In the genomic region with DNA sequence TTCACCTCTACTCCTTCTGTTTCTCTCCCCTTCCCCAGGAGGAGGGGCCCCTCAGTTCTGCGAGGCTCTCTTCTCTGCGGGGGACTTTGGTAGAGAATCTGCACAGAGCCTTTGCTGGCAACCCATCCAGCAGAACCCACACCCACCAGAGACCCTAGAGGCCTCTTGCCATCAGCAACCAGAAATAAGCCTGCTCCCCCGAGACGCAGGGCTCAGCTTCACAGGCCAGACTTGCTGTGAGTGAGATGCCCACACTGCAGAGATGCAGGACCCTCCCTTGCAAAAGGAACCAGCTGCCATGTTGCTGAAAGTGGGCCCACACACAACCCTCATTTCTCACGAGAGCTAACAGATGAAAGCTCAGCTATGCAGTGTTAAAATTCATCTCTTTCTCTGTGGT, we compare ENCODE assay signal across 20 cellular contexts.
DNase-seq lines count a peak whose midpoint lies in the region; ATAC-seq and TF ChIP-seq lines count a peak whose summit lies in the region.
"Had no signal": no experiment of that assay in that cellular context is flagged by ENCODE, and none has a peak within 500 bp of the region (broad histone marks: within the 10 kb centered on the region; RNA-seq: fewer than 3 reads in every experiment).

No MANE protein-coding gene starts in this region.

- TF ChIP-seq CTCF in H9 (conservative IDR thresholded peaks at IDR 0.05) (no peak), chondrocyte (IDR thresholded peaks at IDR 0.05) (no peak), nephron progenitor cell (IDR thresholded peaks at IDR 0.05) (no peak), tibial nerve (IDR thresholded peaks at IDR 0.05) (no peak)

- H3K4ac ChIP-seq in H9 (ENCODE audit: low read depth, low read length) = no peak overlapping the region

- H2AK5ac ChIP-seq in H9 (ENCODE audit: insufficient read length, low read length) = no peak overlapping the region

- H3K23me2 ChIP-seq in H9 (ENCODE audit: insufficient read length, low read depth, low read length, poor library complexity, severe bottlenecking) = no peaks in the 10 kb centered on the region

- no peaks in the 10 kb centered on the region for H3K79me2 ChIP-seq in H9 (ENCODE audit: insufficient read depth, low read length)

- peaks cover 0 to 4% (median 0%) of the 10 kb centered on the region in 3 experiments; a peak in 3 of 7 replicates for H3K36me3 Mint-ChIP-seq in H9 (ENCODE audit: insufficient read depth in 1 of 3, low read depth in 3 of 3)
- peaks cover 18% of the 10 kb centered on the region for H3K36me3 Mint-ChIP-seq in chondrocyte (ENCODE audit: low read depth)
- H3K36me3 Mint-ChIP-seq in nephron progenitor cell (ENCODE audit: low read depth) = peaks cover 10% of the 10 kb centered on the region
- peaks cover 28 to 60% of the 10 kb centered on the region in 2 donors for H3K36me3 Mint-ChIP-seq in stimulated activated naive B cell treated with anti-CD40 and anti-IgM and Interleukin-4, amounts not matched to agents 10 μg/mL and 1 μg/mL and 100 μg/mL, for 72 hours

- DNase-seq in H9 = no peak
- no peak for DNase-seq in chondrocyte (ENCODE audit: low spot score)
- no peak for DNase-seq in nephron progenitor cell
- no peak for DNase-seq in stimulated activated naive B cell treated with anti-CD40 and anti-IgM and Interleukin-4, amounts not matched to agents 10 μg/mL and 1 μg/mL and 100 μg/mL, for 72 hours
- DNase-seq in stimulated activated naive CD8-positive, alpha-beta T cell treated with anti-CD3 and anti-CD28 coated beads, Interleukin-15, amount 100 ng/mL, for 72 hours = no peak
- no peak for DNase-seq in tibial nerve (ENCODE audit: low spot score in 2 of 2)
- DNase-seq in DMS53 treated with DMSO at 0.1 percent for 48 hours (lab: John Stamatoyannopoulos, UW; ENCODE audit: unreplicated experiment) = no peak
- DNase-seq: CD4-positive, alpha-beta memory T cell; COR-L47; DMS53; GM23248; HCEC 1CT; KG1; MG63; NCI-H1105 treated with DMSO at 0.1 percent for 48 hours; NCI-H2029; NCI-H446; NCI-H524 treated with DMSO at 0.1 percent for 48 hours; NCI-H774; SIG-M5 had no signal

- H2AFZ ChIP-seq in H9 (ENCODE audit: low read length) = no peak overlapping the region
- H2AFZ ChIP-seq: GM23248 had no signal

- H3K18ac ChIP-seq in H9 (ENCODE audit: insufficient read length, low read depth, low read length) = peak overlapping the region; percentile 61

- no peak overlapping the region for H4K5ac ChIP-seq in H9 (ENCODE audit: insufficient read length, low read depth, low read length)

- TF ChIP-seq POLR2A in tibial nerve (IDR thresholded peaks at IDR 0.05) = no peak

- H3K14ac ChIP-seq in H9 (ENCODE audit: insufficient read depth, low read length) = no peak overlapping the region

- H3K27me3 ChIP-seq in H9 (ENCODE audit: insufficient read depth, low read length) (no peaks in the 10 kb centered on the region), tibial nerve (no peaks in the 10 kb centered on the region)
- H3K27me3 ChIP-seq: MG63 had no signal

- no peak overlapping the region for H2BK5ac ChIP-seq in H9 (ENCODE audit: insufficient read length, low read length)

- H3K27me3 Mint-ChIP-seq in H9 (ENCODE audit: low read depth) = no peaks in the 10 kb centered on the region; the same call in none of the 2 replicates
- H3K27me3 Mint-ChIP-seq in chondrocyte (ENCODE audit: low read depth) = no peaks in the 10 kb centered on the region
- H3K27me3 Mint-ChIP-seq in nephron progenitor cell (ENCODE audit: low read depth, poor library complexity) = peaks cover 29% of the 10 kb centered on the region
- no peaks in the 10 kb centered on the region for H3K27me3 Mint-ChIP-seq in stimulated activated naive B cell treated with anti-CD40 and anti-IgM and Interleukin-4, amounts not matched to agents 10 μg/mL and 1 μg/mL and 100 μg/mL, for 72 hours
- no peaks in the 10 kb centered on the region for H3K27me3 Mint-ChIP-seq in stimulated activated naive CD8-positive, alpha-beta T cell treated with anti-CD3 and anti-CD28 coated beads, Interleukin-15, amount 100 ng/mL, for 72 hours
- H3K27me3 Mint-ChIP-seq: CD4-positive, alpha-beta memory T cell had no signal

- no peak for TF ChIP-seq EP300 in tibial nerve (IDR thresholded peaks at IDR 0.05)

- no peaks in the 10 kb centered on the region for H3K79me1 ChIP-seq in H9 (ENCODE audit: insufficient read depth, low read depth, low read length, poor library complexity, severe bottlenecking)

- no peak overlapping the region for H3K23ac ChIP-seq in H9 (ENCODE audit: insufficient read length, low read depth, low read length)

- WGBS in H9 (ENCODE audit: extremely low coverage, insufficient read length, low lambda C conversion rate) = no CpG with 5 or more reads among the region's 5 CpGs
- 76 to 80% methylated on average over 5 of the region's 5 CpGs for WGBS in tibial nerve, 2 donors

- no peaks in the 10 kb centered on the region for H3K9me3 ChIP-seq in H9 (ENCODE audit: control insufficient read depth, low read depth, low read length)
- H3K9me3 ChIP-seq in tibial nerve = no peaks in the 10 kb centered on the region
- H3K9me3 ChIP-seq: MG63 had no signal

- no peak overlapping the region for H3K9ac ChIP-seq in H9 (ENCODE audit: extremely low read depth, insufficient read length, low read length)
- H3K9ac ChIP-seq: GM23248 had no signal

- no peak overlapping the region for H2BK120ac ChIP-seq in H9 (ENCODE audit: low read depth, low read length, poor library complexity, severe bottlenecking)

- H3K27ac ChIP-seq in H9 (ENCODE audit: insufficient read length, low read depth, low read length) (no peak overlapping the region), tibial nerve (no peak overlapping the region)
- H3K27ac ChIP-seq: GM23248 had no signal

- H4K20me1 ChIP-seq in H9 (ENCODE audit: control insufficient read depth, insufficient read depth, insufficient read length) = no peaks in the 10 kb centered on the region

- H4K91ac ChIP-seq in H9 (ENCODE audit: insufficient read length, low read depth, low read length) = no peak overlapping the region

- H3K27ac Mint-ChIP-seq in H9 = peak overlapping the region in 1 of 3 experiments; percentile 70; a peak in 2 of 7 replicates
- peak overlapping the region; percentile 87 for H3K27ac Mint-ChIP-seq in chondrocyte (ENCODE audit: unreplicated experiment)
- H3K27ac Mint-ChIP-seq in nephron progenitor cell = peak overlapping the region; percentile 68
- H3K27ac Mint-ChIP-seq in stimulated activated naive B cell treated with anti-CD40 and anti-IgM and Interleukin-4, amounts not matched to agents 10 μg/mL and 1 μg/mL and 100 μg/mL, for 72 hours = peak overlapping the region; percentile 76
- H3K27ac Mint-ChIP-seq in stimulated activated naive CD8-positive, alpha-beta T cell treated with anti-CD3 and anti-CD28 coated beads, Interleukin-15, amount 100 ng/mL, for 72 hours = no peak overlapping the region
- H3K27ac Mint-ChIP-seq: CD4-positive, alpha-beta memory T cell had no signal

- no peak overlapping the region for H3K56ac ChIP-seq in H9 (ENCODE audit: insufficient read length, low read depth, low read length)

- H2BK20ac ChIP-seq in H9 (ENCODE audit: low read depth, low read length, poor library complexity, severe bottlenecking) = no peak overlapping the region

- peak overlapping the region; percentile 24; the same call in 1 of the 2 replicates for H2BK15ac ChIP-seq in H9 (ENCODE audit: low read depth, low read length)

- H3K4me3 Mint-ChIP-seq in H9 = no peak overlapping the region
- no peak overlapping the region for H3K4me3 Mint-ChIP-seq in chondrocyte (ENCODE audit: unreplicated experiment)
- no peak overlapping the region for H3K4me3 Mint-ChIP-seq in nephron progenitor cell
- H3K4me3 Mint-ChIP-seq in stimulated activated naive B cell treated with anti-CD40 and anti-IgM and Interleukin-4, amounts not matched to agents 10 μg/mL and 1 μg/mL and 100 μg/mL, for 72 hours = no peak overlapping the region
- no peak overlapping the region for H3K4me3 Mint-ChIP-seq in stimulated activated naive CD8-positive, alpha-beta T cell treated with anti-CD3 and anti-CD28 coated beads, Interleukin-15, amount 100 ng/mL, for 72 hours
- H3K4me3 Mint-ChIP-seq: CD4-positive, alpha-beta memory T cell had no signal

- no peak overlapping the region for H3K4me2 ChIP-seq in H9 (ENCODE audit: insufficient read depth, insufficient read length, low read length)

- no peak overlapping the region for H2BK12ac ChIP-seq in H9 (ENCODE audit: insufficient read length, low read depth, low read length)

- no peak overlapping the region for H4K8ac ChIP-seq in H9 (replicated peaks; ENCODE audit: insufficient read length, low read depth, low read length)

- H3K4me1 Mint-ChIP-seq in H9 (peaks cover 0 to 10% of the 10 kb centered on the region in 2 experiments; a peak in 2 of 4 replicates), chondrocyte (ENCODE audit: low read depth) (peaks cover 26% of the 10 kb centered on the region), nephron progenitor cell (peaks cover 36% of the 10 kb centered on the region)
- H3K4me1 Mint-ChIP-seq in stimulated activated naive B cell treated with anti-CD40 and anti-IgM and Interleukin-4, amounts not matched to agents 10 μg/mL and 1 μg/mL and 100 μg/mL, for 72 hours = no peaks in the 10 kb centered on the region
- no peaks in the 10 kb centered on the region for H3K4me1 Mint-ChIP-seq in stimulated activated naive CD8-positive, alpha-beta T cell treated with anti-CD3 and anti-CD28 coated beads, Interleukin-15, amount 100 ng/mL, for 72 hours

- ATAC-seq in stimulated activated naive B cell treated with anti-CD40 and anti-IgM and Interleukin-4, amounts not matched to agents 10 μg/mL and 1 μg/mL and 100 μg/mL, for 72 hours (replicated peaks) = no peak
- no peak for ATAC-seq in stimulated activated naive CD8-positive, alpha-beta T cell treated with anti-CD3 and anti-CD28 coated beads, Interleukin-15, amount 100 ng/mL, for 72 hours

- H3K4me1 ChIP-seq in H9 (ENCODE audit: insufficient read depth, low read length) (no peaks in the 10 kb centered on the region), tibial nerve (no peaks in the 10 kb centered on the region)

- H3K4me3 ChIP-seq in tibial nerve = no peak overlapping the region
- H3K4me3 ChIP-seq: GM23248, MG63 had no signal

- H3K9me3 Mint-ChIP-seq in H9 = no peaks in the 10 kb centered on the region
- H3K9me3 Mint-ChIP-seq in chondrocyte (ENCODE audit: low read depth) = no peaks in the 10 kb centered on the region
- H3K9me3 Mint-ChIP-seq in nephron progenitor cell = no peaks in the 10 kb centered on the region
- no peaks in the 10 kb centered on the region for H3K9me3 Mint-ChIP-seq in stimulated activated naive B cell treated with anti-CD40 and anti-IgM and Interleukin-4, amounts not matched to agents 10 μg/mL and 1 μg/mL and 100 μg/mL, for 72 hours
- H3K9me3 Mint-ChIP-seq in stimulated activated naive CD8-positive, alpha-beta T cell treated with anti-CD3 and anti-CD28 coated beads, Interleukin-15, amount 100 ng/mL, for 72 hours = no peaks in the 10 kb centered on the region
- H3K9me3 Mint-ChIP-seq: CD4-positive, alpha-beta memory T cell had no signal

- peaks cover 0 to 45% (median 0%) of the 10 kb centered on the region in 3 donors for H3K36me3 ChIP-seq in tibial nerve
- H3K36me3 ChIP-seq: MG63 had no signal

- no peak overlapping the region for H3T11ph ChIP-seq in H9 (ENCODE audit: low read length)

Comparison
In these comparisons a context has a peak if more than half of its experiments do, and no peak if none do; other contexts are left out.
1. H3K27ac Mint-ChIP-seq: peak in chondrocyte (single experiment), nephron progenitor cell (single experiment) and stimulated activated naive B cell treated with anti-CD40 and anti-IgM and Interleukin-4, amounts not matched to agents 10 μg/mL and 1 μg/mL and 100 μg/mL, for 72 hours (single experiment); none in stimulated activated naive CD8-positive, alpha-beta T cell treated with anti-CD3 and anti-CD28 coated beads, Interleukin-15, amount 100 ng/mL, for 72 hours (0 of 2).